8 cellular contexts compared by ENCODE assay signal in genomic region chr22:42855211-42855610, GRCh38. TPM values are rescaled to one million over a fixed set of nuclear protein-coding genes. Genes with fewer than 3 reads are reported as not detected.
DNase-seq lines count a peak whose midpoint lies in the region; ATAC-seq, FAIRE-seq and TF ChIP-seq lines count a peak whose summit lies in the region.
"Had no signal": no experiment of that assay in that cellular context is flagged by ENCODE, and none has a peak within 500 bp of the region (broad histone marks: within the 10 kb centered on the region; RNA-seq: fewer than 3 reads in every experiment).

No MANE protein-coding gene starts in this region.

- H3K79me2 ChIP-seq in DND-41 (ENCODE audit: insufficient read depth, low read length): peaks cover 71% of the 10 kb centered on the region

- H3K9me3 Mint-ChIP-seq in T-cell: no peaks in the 10 kb centered on the region

- H3K4me3 ChIP-seq in DND-41 (ENCODE audit: low read depth in 1 of 2, low read length in 2 of 2): 0 out of 4 replicates have a peak overlapping the region, but pooled peaks of 1 of the 2 experiments have one; percentile 99
- peak overlapping the region in 2 of 4 donors; percentile 87 to 88 for H3K4me3 ChIP-seq in esophagus muscularis mucosa
- H3K4me3 ChIP-seq in psoas muscle: peak overlapping the region; percentile 91

- H3K4me2 ChIP-seq in DND-41 (ENCODE audit: insufficient read depth, low read length): peak overlapping the region; percentile 97

- no peak for TF ChIP-seq POLR2A in esophagus muscularis mucosa (IDR thresholded peaks at IDR 0.05; ENCODE audit: low read depth)
- TF ChIP-seq POLR2A in GM12891 (IDR thresholded peaks at IDR 0.05; ENCODE audit: low read depth, low read length): no peak

- intact Hi-C loops in esophagus muscularis mucosa (cut with DNase I): loop anchor here (10.0 kb wide), 1 partner anchor 190 kb away; no protein-coding TSS in a partner anchor
- intact Hi-C loops in psoas muscle (cut with DNase I): no loop called here

- TF ChIP-seq CTCF in DND-41 (IDR thresholded peaks at IDR 0.05; ENCODE audit: borderline replicate concordance, extremely low read depth, low read length, poor library complexity, severe bottlenecking): no peak
- no peak for TF ChIP-seq CTCF in esophagus muscularis mucosa (IDR thresholded peaks at IDR 0.05)
- TF ChIP-seq CTCF in psoas muscle (IDR thresholded peaks at IDR 0.05): no peak

- H3K27ac Mint-ChIP-seq in T-cell: no peak overlapping the region

- peaks cover 7 to 24% (median 21%) of the 10 kb centered on the region in 3 donors for H3K4me1 Mint-ChIP-seq in T-cell

- 79% methylated on average over 8 of the region's 8 CpGs for WGBS in esophagus muscularis mucosa
- WGBS in psoas muscle, 3 donors: 64 to 80% (median 65%) methylated on average over 8 of the region's 8 CpGs

- peaks cover 21% of the 10 kb centered on the region; the same call in 1 of the 2 replicates for H4K20me1 ChIP-seq in DND-41 (ENCODE audit: insufficient read depth, low read length)

- TF ChIP-seq EP300 in esophagus muscularis mucosa (IDR thresholded peaks at IDR 0.05): no peak

- H3K4me1 ChIP-seq in DND-41 (ENCODE audit: insufficient read depth, low read length) (peaks cover 28% of the 10 kb centered on the region), esophagus muscularis mucosa (peaks cover 14 to 49% (median 24%) of the 10 kb centered on the region in 4 donors), psoas muscle (peaks cover 29% of the 10 kb centered on the region)

- H3K27me3 Mint-ChIP-seq in T-cell: no peaks in the 10 kb centered on the region

- CTCF ChIA-PET in T-cell (lab: Charles Lee): interaction anchor here in 1 of 2 donors (0.8 kb wide), 1 partner anchor 12 kb away, joined by 3 read pairs; no protein-coding TSS in a partner anchor

- H3K9me3 ChIP-seq in DND-41 (ENCODE audit: insufficient read depth, low read length, severe bottlenecking): no peaks in the 10 kb centered on the region
- H3K9me3 ChIP-seq in esophagus muscularis mucosa: no peaks in the 10 kb centered on the region
- H3K9me3 ChIP-seq in psoas muscle: no peaks in the 10 kb centered on the region

- peak overlapping the region; percentile 84 for H3K9ac ChIP-seq in DND-41 (ENCODE audit: low read depth, low read length)

- H3K36me3 Mint-ChIP-seq in T-cell: peaks cover 3% of the 10 kb centered on the region

- DNase-seq in DND-41 (no peak), T-cell (no peak), esophagus muscularis mucosa (ENCODE audit: extremely low spot score) (no peak), psoas muscle (no peak), GM12891 (ENCODE audit: insufficient read length, low spot score) (no peak)
- DNase-seq: NCI-H524 had no signal

- H3K36me3 ChIP-seq in DND-41 (ENCODE audit: insufficient read depth, low read length): peaks cover 12% of the 10 kb centered on the region; the same call in 1 of the 2 replicates
- H3K36me3 ChIP-seq in esophagus muscularis mucosa: peaks cover 0 to 6% (median 0%) of the 10 kb centered on the region in 4 donors
- H3K36me3 ChIP-seq in psoas muscle (ENCODE audit: insufficient read depth in 1 of 2, low read depth in 1 of 2): no peaks in the 10 kb centered on the region

- peak overlapping the region; percentile 54 to 93 (median 68) for H3K4me3 Mint-ChIP-seq in T-cell

- no peak for ATAC-seq in DND-41 (ENCODE audit: insufficient read depth, low read depth)
- no peak for ATAC-seq in T-cell (replicated peaks in 1 of 4)
- no peak for ATAC-seq in psoas muscle
- ATAC-seq in HG02623 (IDR thresholded peaks at IDR 0.05; ENCODE audit: unreplicated experiment): no peak
- ATAC-seq in HG03175 (IDR thresholded peaks at IDR 0.05; ENCODE audit: unreplicated experiment): no peak

- H3K27me3 ChIP-seq in DND-41 (ENCODE audit: insufficient read depth, low read length, poor library complexity) (no peaks in the 10 kb centered on the region), esophagus muscularis mucosa (no peaks in the 10 kb centered on the region), psoas muscle (ENCODE audit: insufficient read depth in 3 of 3, low read length in 2 of 3) (no peaks in the 10 kb centered on the region)

- H2AFZ ChIP-seq in DND-41 (ENCODE audit: low read depth, low read length): no peak overlapping the region

- H3K27ac ChIP-seq in DND-41 (ENCODE audit: low read length) (no peak overlapping the region), esophagus muscularis mucosa (replicated peaks in 1 of 4) (peak overlapping the region in 3 of 4 donors; percentile 95 to 98 (median 96)), psoas muscle (no peak overlapping the region)

- no peak for FAIRE-seq in GM12891 (lab: Jason Lieb, UNC)

- POLR2A ChIA-PET in T-cell (lab: Charles Lee): no interaction called here

TF ChIP-seq in GM12891, 5 proteins besides CTCF, POLR2A, EP300 and RAD21:
- no peak for TF ChIP-seq POLR2AphosphoS5 (IDR thresholded peaks at IDR 0.05; ENCODE audit: low read depth, low read length)
- no peak for TF ChIP-seq TAF1 (IDR thresholded peaks at IDR 0.05; ENCODE audit: low read depth, low read length)
- no peak for TF ChIP-seq POU2F2 (IDR thresholded peaks at IDR 0.05; ENCODE audit: low read depth, low read length)
- TF ChIP-seq SPI1 (IDR thresholded peaks at IDR 0.05; ENCODE audit: low read depth, low read length): no peak
- TF ChIP-seq PAX5 (IDR thresholded peaks at IDR 0.05; ENCODE audit: insufficient read depth, low read length, severe bottlenecking): no peak

RNA-seq across cellular contexts. Expression of gene ARFGAP3, which starts 1.9 kb away (rescaled TPM):
- total RNA-seq in T-cell (10 to 100 TPM; 25.7 to 32.5 (median 30.2) TPM), esophagus muscularis mucosa (10 to 100 TPM; 38.8 to 63.5 (median 41.4) TPM), psoas muscle (10 to 100 TPM; 19.7 to 36.1 (median 25.8) TPM)
- 10 to 100 TPM; 18.4 to 25.0 (median 20.1) TPM for polyA plus RNA-seq in psoas muscle
- 31.4 TPM for polyA plus RNA-seq in GM12891 (2012; ENCODE audit: low read depth, missing spikeins)

Comparison
In these comparisons a context has a peak if more than half of its experiments do, and no peak if none do; other contexts are left out.
1. H3K27ac ChIP-seq: peak in esophagus muscularis mucosa (3 of 4); none in DND-41 (single experiment) and psoas muscle (single experiment).